Comparison of ENCODE assay signal across 1 cellular context in genomic region chr4:88456757-88457306, GRCh38.
TF ChIP-seq lines count a peak whose summit lies in the region.

HERC5 (plus strand) TSS chr4:88457119; CDS start chr4:88457270, 151 bp downstream.

TF ChIP-seq in GM12878, 131 proteins besides CTCF, POLR2A, EP300 and RAD21 (continued from another document and continues in another):
- TF ChIP-seq, protein P1, sequence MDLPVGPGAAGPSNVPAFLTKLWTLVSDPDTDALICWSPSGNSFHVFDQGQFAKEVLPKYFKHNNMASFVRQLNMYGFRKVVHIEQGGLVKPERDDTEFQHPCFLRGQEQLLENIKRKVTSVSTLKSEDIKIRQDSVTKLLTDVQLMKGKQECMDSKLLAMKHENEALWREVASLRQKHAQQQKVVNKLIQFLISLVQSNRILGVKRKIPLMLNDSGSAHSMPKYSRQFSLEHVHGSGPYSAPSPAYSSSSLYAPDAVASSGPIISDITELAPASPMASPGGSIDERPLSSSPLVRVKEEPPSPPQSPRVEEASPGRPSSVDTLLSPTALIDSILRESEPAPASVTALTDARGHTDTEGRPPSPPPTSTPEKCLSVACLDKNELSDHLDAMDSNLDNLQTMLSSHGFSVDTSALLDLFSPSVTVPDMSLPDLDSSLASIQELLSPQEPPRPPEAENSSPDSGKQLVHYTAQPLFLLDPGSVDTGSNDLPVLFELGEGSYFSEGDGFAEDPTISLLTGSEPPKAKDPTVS (IDR thresholded peaks at IDR 0.05; ENCODE audit: low read depth, low read length) = no peak
- TF ChIP-seq CHD4 (IDR thresholded peaks at IDR 0.05) (no peak), RB1 (IDR thresholded peaks at IDR 0.05; ENCODE audit: borderline replicate concordance) (peak; percentile 76; the same call in 1 of the 2 replicates), ZNF24 (IDR thresholded peaks at IDR 0.05) (no peak), ASH2L (IDR thresholded peaks at IDR 0.05; ENCODE audit: borderline replicate concordance, low read depth) (peak; percentile 37; the same call in 1 of the 2 replicates), USF1 (IDR thresholded peaks at IDR 0.05; ENCODE audit: borderline replicate concordance, extremely low read length, insufficient read depth, low read depth, low read length) (peak; percentile 87), BCL3 (IDR thresholded peaks at IDR 0.05; ENCODE audit: borderline replicate concordance, insufficient read depth, low read depth, low read length, poor library complexity, severe bottlenecking) (no peak), SREBF2 (IDR thresholded peaks at IDR 0.05; ENCODE audit: low read length) (no peak), MYC (IDR thresholded peaks at IDR 0.05; ENCODE audit: insufficient read depth, insufficient read length, insufficient replicate concordance, low read length, severe bottlenecking) (no peak), POU2F2 (IDR thresholded peaks at IDR 0.05; ENCODE audit: borderline replicate concordance, low read depth, low read length) (no peak; the same call in 2 of the 3 replicates), RUNX3 (IDR thresholded peaks at IDR 0.05; ENCODE audit: low read length) (peak; percentile 85), MXI1 (IDR thresholded peaks at IDR 0.05; ENCODE audit: low read depth, low read length) (peak; percentile 86), HDAC6 (IDR thresholded peaks at IDR 0.05; ENCODE audit: unreplicated experiment) (no peak), MTA2 (IDR thresholded peaks at IDR 0.05; ENCODE audit: low read depth) (peak; percentile 58; the same call in 1 of the 2 replicates), HDGF (IDR thresholded peaks at IDR 0.05) (peak; percentile 67; the same call in 1 of the 2 replicates), PAX5 (IDR thresholded peaks at IDR 0.05; ENCODE audit: borderline replicate concordance, low read depth, low read length) (no peak; the same call in 1 of the 2 replicates), IKZF2 (IDR thresholded peaks at IDR 0.05) (peak; percentile 89 to 90), TBL1XR1 (IDR thresholded peaks at IDR 0.05; ENCODE audit: low read depth, low read length) (no peak), NBN (IDR thresholded peaks at IDR 0.05) (peak; percentile 97; the same call in 1 of the 2 replicates), MEF2A (IDR thresholded peaks at IDR 0.05; ENCODE audit: insufficient read depth, low read depth, low read length) (no peak), CEBPB (IDR thresholded peaks at IDR 0.05; ENCODE audit: borderline replicate concordance in 1 of 2, low read depth in 2 of 2, low read length in 2 of 2) (no peak), CREB1 (IDR thresholded peaks at IDR 0.05; ENCODE audit: low read depth) (peak; percentile 52), ZNF217 (IDR thresholded peaks at IDR 0.05) (no peak; the same call in 1 of the 2 replicates), IKZF1 (conservative IDR thresholded peaks at IDR 0.05) (peak; percentile 99), ZBTB11 (CRISPR knock-in tag; IDR thresholded peaks at IDR 0.05) (no peak), CREM (IDR thresholded peaks at IDR 0.05; ENCODE audit: low read depth) (no peak; the same call in 1 of the 2 replicates), PBX3 (IDR thresholded peaks at IDR 0.05; ENCODE audit: insufficient replicate concordance, low read depth, low read length) (peak; percentile 9), ZNF274 (IDR thresholded peaks at IDR 0.05; ENCODE audit: insufficient read depth, insufficient read length) (no peak), NR2C1 (IDR thresholded peaks at IDR 0.05) (0 out of 2 replicates have a peak, but pooled peaks have one; percentile 59), ZBTB33 (IDR thresholded peaks at IDR 0.05) (no peak), HCFC1 (IDR thresholded peaks at IDR 0.05; ENCODE audit: low read length) (no peak), MEF2B (IDR thresholded peaks at IDR 0.05; ENCODE audit: partially characterized antibody, poor library complexity, severe bottlenecking) (no peak), NRF1 (conservative IDR thresholded peaks at IDR 0.05; ENCODE audit: low read depth, low read length) (0 out of 2 replicates have a peak, but pooled peaks have one; percentile 17), ZBED1 (IDR thresholded peaks at IDR 0.05; ENCODE audit: borderline replicate concordance) (no peak), KLF5 (IDR thresholded peaks at IDR 0.05; ENCODE audit: partially characterized antibody) (no peak), BMI1 (IDR thresholded peaks at IDR 0.05; ENCODE audit: borderline replicate concordance) (no peak), RELB (IDR thresholded peaks at IDR 0.05; ENCODE audit: low read depth) (peak; percentile 91), MTA3 (IDR thresholded peaks at IDR 0.05; ENCODE audit: borderline replicate concordance, low read length) (no peak), BRCA1 (IDR thresholded peaks at IDR 0.05; ENCODE audit: low read depth, low read length) (no peak), NKRF (conservative IDR thresholded peaks at IDR 0.05) (no peak; the same call in 1 of the 2 replicates), CHD1 (IDR thresholded peaks at IDR 0.05; ENCODE audit: low read depth, low read length) (no peak), STAT1 (conservative IDR thresholded peaks at IDR 0.05) (no peak; the same call in 1 of the 2 replicates), BHLHE40 (IDR thresholded peaks at IDR 0.05; ENCODE audit: borderline replicate concordance in 1 of 2, low read depth in 2 of 2, low read length in 1 of 2) (peak; percentile 96 to 97), JUND (IDR thresholded peaks at IDR 0.05; ENCODE audit: low read depth, low read length) (no peak), NR2C2 (IDR thresholded peaks at IDR 0.05; ENCODE audit: borderline replicate concordance, control insufficient read depth, insufficient read length, low read depth) (no peak), NFIC (IDR thresholded peaks at IDR 0.05; ENCODE audit: low read depth, low read length) (no peak), SRF (IDR thresholded peaks at IDR 0.05; ENCODE audit: low read depth in 2 of 2, low read length in 2 of 2) (no peak), ATF7 (IDR thresholded peaks at IDR 0.05; ENCODE audit: low read depth) (peak; percentile 70; the same call in 1 of the 2 replicates)
- TF ChIP-seq, protein P2, sequence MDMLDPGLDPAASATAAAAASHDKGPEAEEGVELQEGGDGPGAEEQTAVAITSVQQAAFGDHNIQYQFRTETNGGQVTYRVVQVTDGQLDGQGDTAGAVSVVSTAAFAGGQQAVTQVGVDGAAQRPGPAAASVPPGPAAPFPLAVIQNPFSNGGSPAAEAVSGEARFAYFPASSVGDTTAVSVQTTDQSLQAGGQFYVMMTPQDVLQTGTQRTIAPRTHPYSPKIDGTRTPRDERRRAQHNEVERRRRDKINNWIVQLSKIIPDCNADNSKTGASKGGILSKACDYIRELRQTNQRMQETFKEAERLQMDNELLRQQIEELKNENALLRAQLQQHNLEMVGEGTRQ (IDR thresholded peaks at IDR 0.05; ENCODE audit: borderline replicate concordance, low read depth, low read length) = peak; percentile 74
- TF ChIP-seq, protein P3, sequence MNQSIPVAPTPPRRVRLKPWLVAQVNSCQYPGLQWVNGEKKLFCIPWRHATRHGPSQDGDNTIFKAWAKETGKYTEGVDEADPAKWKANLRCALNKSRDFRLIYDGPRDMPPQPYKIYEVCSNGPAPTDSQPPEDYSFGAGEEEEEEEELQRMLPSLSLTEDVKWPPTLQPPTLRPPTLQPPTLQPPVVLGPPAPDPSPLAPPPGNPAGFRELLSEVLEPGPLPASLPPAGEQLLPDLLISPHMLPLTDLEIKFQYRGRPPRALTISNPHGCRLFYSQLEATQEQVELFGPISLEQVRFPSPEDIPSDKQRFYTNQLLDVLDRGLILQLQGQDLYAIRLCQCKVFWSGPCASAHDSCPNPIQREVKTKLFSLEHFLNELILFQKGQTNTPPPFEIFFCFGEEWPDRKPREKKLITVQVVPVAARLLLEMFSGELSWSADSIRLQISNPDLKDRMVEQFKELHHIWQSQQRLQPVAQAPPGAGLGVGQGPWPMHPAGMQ (IDR thresholded peaks at IDR 0.05; ENCODE audit: borderline replicate concordance) = no peak
